ENCODE assay signal across 8 cellular contexts in the genomic region with DNA sequence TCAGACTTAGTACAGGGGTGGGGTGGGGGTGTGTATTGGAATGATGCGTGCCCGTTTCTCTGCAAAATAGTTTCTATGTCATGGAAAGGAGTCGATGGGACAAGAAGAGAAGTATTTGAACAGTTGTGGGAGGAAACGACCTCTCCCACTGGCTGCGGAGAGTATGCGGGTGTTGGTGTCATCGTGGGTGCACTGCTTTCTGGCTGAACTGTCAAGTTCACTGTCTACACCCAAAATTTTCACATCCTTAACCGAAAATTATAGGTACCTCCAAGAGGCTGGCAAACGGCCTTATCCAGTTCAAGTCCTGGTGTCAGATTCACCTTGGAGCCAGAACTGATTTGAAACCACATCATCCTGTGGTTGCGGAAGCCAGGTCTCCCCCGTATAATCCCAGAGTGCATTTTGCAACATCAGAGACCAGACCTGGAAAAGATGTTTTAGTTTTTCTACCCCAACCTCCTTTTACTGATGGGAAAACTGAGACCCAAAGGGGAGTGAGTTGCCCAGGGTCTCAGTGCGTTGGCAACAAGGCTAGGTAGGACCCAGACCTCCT. TPM values are rescaled to one million over a fixed set of nuclear protein-coding genes. Genes with fewer than 3 reads are reported as not detected.
DNase-seq lines count a peak whose midpoint lies in the region; ATAC-seq, FAIRE-seq and TF ChIP-seq lines count a peak whose summit lies in the region.

No MANE protein-coding gene starts in this region.

- POLR2A ChIA-PET in AG04450 (lab: Yijun Ruan, JAX): interaction anchor here (2.6 kb wide), 1 partner anchor 10 kb away, joined by 14 read pairs; the partner anchor contains the start of gene TNKS1BP1
- POLR2A ChIA-PET in activated naive CD8-positive, alpha-beta T cell treated with anti-CD3 and anti-CD28 coated beads, Interleukin-2, amount 10 ng/mL, durations not matched to agents 7 days and 5 days (lab: Charles Lee): interaction anchor here (0.9 to 4.7 kb wide), 6 partner anchors 11 to 194 kb away, joined by 3 to 80 read pairs (median 5); partner anchors contain the start of genes RTN4RL2, TIMM10 and TNKS1BP1
- POLR2A ChIA-PET in HepG2 (lab: Yijun Ruan, JAX): interaction anchor here (0.6 to 3.4 kb wide), 13 partner anchors 10 to 304 kb away, joined by 3 to 65 read pairs (median 3); partner anchors contain the start of genes SERPING1 and TNKS1BP1

- H3K9me3 ChIP-seq in AG04450 (ENCODE audit: control insufficient read depth, insufficient read depth, low read length): no peaks in the 10 kb centered on the region; the same call in 1 of the 2 replicates
- H3K9me3 ChIP-seq in HepG2 (ENCODE audit: low read length): no peaks in the 10 kb centered on the region
- H3K9me3 ChIP-seq in tibial artery: no peaks in the 10 kb centered on the region

- H3K79me2 ChIP-seq in HepG2 (ENCODE audit: insufficient read depth, low read length): peaks cover 32% of the 10 kb centered on the region

- H3K36me3 ChIP-seq in HepG2 (replicated peaks in 1 of 2; ENCODE audit: control insufficient read depth in 1 of 2, insufficient read depth in 2 of 2, low read length in 2 of 2): peaks cover 17 to 26% of the 10 kb centered on the region in 2 experiments
- H3K36me3 ChIP-seq in tibial artery: peaks cover 18 to 23% (median 20%) of the 10 kb centered on the region in 3 donors

- WGBS in HepG2 (ENCODE audit: low lambda C conversion rate): 30% methylated on average over 10 of the region's 12 CpGs

- intact Hi-C loops in HepG2 (cut with micrococcal nuclease; ENCODE audit: unreplicated experiment) (loop anchor here (5.0 kb wide), 1 partner anchor 44 kb away; no protein-coding TSS in a partner anchor), tibial artery (cut with DNase I; ENCODE audit: low total_unique reads) (loop anchor here (5.0 kb wide), 1 partner anchor 326 kb away; no protein-coding TSS in a partner anchor)

- no peak for TF ChIP-seq RAD21 in HepG2 (CRISPR knock-in tag; IDR thresholded peaks at IDR 0.05)

- H3K4me3 ChIP-seq in AG04450 (ENCODE audit: low read depth, low read length): peak overlapping the region; percentile 78
- H3K4me3 ChIP-seq in HepG2 (replicated peaks in 1 of 3; ENCODE audit: insufficient read depth in 1 of 3, low read depth in 2 of 3, low read length in 3 of 3): peak overlapping the region; percentile 61 to 85 (median 80)
- H3K4me3 ChIP-seq in tibial artery: peak overlapping the region; percentile 83 to 95

- in situ Hi-C loops in HepG2 (cut with HindIII; ENCODE audit: extremely low pct_ligation_motif_present, low pct_unique_long_range_greater_than_20kb): no loop called here

- no peaks in the 10 kb centered on the region for H3K9me3 Mint-ChIP-seq in activated naive CD8-positive, alpha-beta T cell treated with anti-CD3 and anti-CD28 coated beads, Interleukin-2, amount 10 ng/mL, durations not matched to agents 7 days and 5 days

- DNase-seq in AG04450 (ENCODE audit: low read depth, low spot score) (no peak), HepG2 (ENCODE audit: low spot score) (no peak), tibial artery (no peak), NCI-H524 treated with DMSO at 0.1 percent for 48 hours (lab: John Stamatoyannopoulos, UW) (no peak), inferior parietal cortex (ENCODE audit: extremely low spot score) (no peak), NCI-H345 treated with DMSO at 0.1 percent for 48 hours (lab: John Stamatoyannopoulos, UW; ENCODE audit: unreplicated experiment) (no peak)
- no peak for DNase-seq in activated naive CD8-positive, alpha-beta T cell treated with anti-CD3 and anti-CD28 coated beads, Interleukin-2, amount 10 ng/mL, durations not matched to agents 7 days and 5 days

- peak overlapping the region; percentile 97 for H3K27ac Mint-ChIP-seq in activated naive CD8-positive, alpha-beta T cell treated with anti-CD3 and anti-CD28 coated beads, Interleukin-2, amount 10 ng/mL, durations not matched to agents 7 days and 5 days

- no peak for FAIRE-seq in HepG2 (lab: Jason Lieb, UNC)

- H3K4me2 ChIP-seq in HepG2 (ENCODE audit: low read depth, low read length): peak overlapping the region; percentile 95

- peaks cover 17% of the 10 kb centered on the region for H3K36me3 Mint-ChIP-seq in activated naive CD8-positive, alpha-beta T cell treated with anti-CD3 and anti-CD28 coated beads, Interleukin-2, amount 10 ng/mL, durations not matched to agents 7 days and 5 days

- peak; percentile 1 for ATAC-seq in HG03066 (IDR thresholded peaks at IDR 0.05; ENCODE audit: low read depth, unreplicated experiment)
- ATAC-seq in activated naive CD8-positive, alpha-beta T cell treated with anti-CD3 and anti-CD28 coated beads, Interleukin-2, amount 10 ng/mL, durations not matched to agents 7 days and 5 days (ENCODE audit: low read depth): peak; percentile 25
- peak; percentile 7 for ATAC-seq in HepG2

- H3K27ac ChIP-seq in AG04450 (ENCODE audit: low read depth, low read length) (no peak overlapping the region), HepG2 (ENCODE audit: extremely low read length, insufficient read depth, low read length) (peak overlapping the region; percentile 50), tibial artery (peak overlapping the region; percentile 90 to 94)

- TF ChIP-seq CTCF in AG04450 (IDR thresholded peaks at IDR 0.05; ENCODE audit: low read depth, low read length) (no peak), HepG2 (CRISPR knock-in tag; IDR thresholded peaks at IDR 0.05) (no peak), tibial artery (IDR thresholded peaks at IDR 0.05) (no peak)

- H2AFZ ChIP-seq in HepG2 (ENCODE audit: low read length): peak overlapping the region; percentile 99

- no peak for TF ChIP-seq EP300 in HepG2 (IDR thresholded peaks at IDR 0.05; ENCODE audit: low read depth in 2 of 2, low read length in 2 of 2)
- TF ChIP-seq EP300 in HepG2 (CRISPR knock-in tag; IDR thresholded peaks at IDR 0.05; ENCODE audit: borderline replicate concordance): no peak

- peaks cover 22% of the 10 kb centered on the region for H3K27me3 ChIP-seq in AG04450 (ENCODE audit: control insufficient read depth, insufficient read depth, low read length)
- peaks cover 0 to 10% of the 10 kb centered on the region in 2 experiments; a peak in 2 of 5 replicates for H3K27me3 ChIP-seq in HepG2 (ENCODE audit: control insufficient read depth in 1 of 2, insufficient read depth in 2 of 2, low read length in 2 of 2)
- peaks cover 0 to 16% of the 10 kb centered on the region in 2 donors for H3K27me3 ChIP-seq in tibial artery

- CTCF ChIA-PET in AG04450 (lab: Charles Lee): interaction anchor here (1.0 to 2.3 kb wide), 5 partner anchors 10 to 191 kb away, joined by 3 to 7 read pairs (median 5); partner anchors contain the start of gene TNKS1BP1
- CTCF ChIA-PET in HepG2 (lab: Yijun Ruan, JAX; ENCODE audit: low intra/inter-chr PET ratio, low total read pairs): no interaction called here

- H4K20me1 ChIP-seq in HepG2 (ENCODE audit: insufficient read depth, low read length): no peaks in the 10 kb centered on the region

- H3K4me3 Mint-ChIP-seq in activated naive CD8-positive, alpha-beta T cell treated with anti-CD3 and anti-CD28 coated beads, Interleukin-2, amount 10 ng/mL, durations not matched to agents 7 days and 5 days: peak overlapping the region; percentile 86

- no peak for TF ChIP-seq POLR2A in HepG2 (IDR thresholded peaks at IDR 0.05; ENCODE audit: insufficient read depth in 1 of 2, low read depth in 2 of 2, low read length in 2 of 2)

- peaks cover 5% of the 10 kb centered on the region for H3K27me3 Mint-ChIP-seq in activated naive CD8-positive, alpha-beta T cell treated with anti-CD3 and anti-CD28 coated beads, Interleukin-2, amount 10 ng/mL, durations not matched to agents 7 days and 5 days

- peaks cover 44% of the 10 kb centered on the region for H3K4me1 ChIP-seq in HepG2 (ENCODE audit: insufficient read depth, low read length)
- peaks cover 0 to 17% (median 16%) of the 10 kb centered on the region in 4 donors for H3K4me1 ChIP-seq in tibial artery

- H3K4me1 Mint-ChIP-seq in activated naive CD8-positive, alpha-beta T cell treated with anti-CD3 and anti-CD28 coated beads, Interleukin-2, amount 10 ng/mL, durations not matched to agents 7 days and 5 days: peaks cover 33% of the 10 kb centered on the region

- peak overlapping the region; percentile 77 for H3K9ac ChIP-seq in HepG2 (ENCODE audit: insufficient read depth, low read depth, low read length)

- TSS peak; percentile 85 for BruUV-seq in HepG2 (replicated peaks; lab: Mats Ljungman, UMichigan)

RNA-seq across cellular contexts. Expression of gene SSRP1, which starts 0.5 kb away (rescaled TPM):
- 111 and 113 TPM in 2 replicates for polyA plus RNA-seq in AG04450 (2011; rRNA removed)
- 115 and 126 TPM in 2 replicates for polyA minus RNA-seq in AG04450 (2011; rRNA and poly(A)+ RNA removed)
- 100 to 1,000 TPM; 127 to 130 TPM for total RNA-seq in activated naive CD8-positive, alpha-beta T cell treated with anti-CD3 and anti-CD28 coated beads, Interleukin-2, amount 10 ng/mL, durations not matched to agents 7 days and 5 days
- total RNA-seq in HepG2 (2016; rRNA removed; fragmentation: Illumina TruSeq; extraction: Trizol): 129 and 175 TPM in 2 replicates
- 39.5 and 48.1 TPM in 2 replicates for total RNA-seq in HepG2 (2016; cell fraction: cytosol; rRNA removed; fragmentation: Illumina TruSeq; extraction: Trizol; ENCODE audit: low read depth)
- 132 and 160 TPM in 2 replicates for total RNA-seq in HepG2 (2016; cell fraction: insoluble cytoplasmic fraction; rRNA removed; fragmentation: Illumina TruSeq; extraction: Trizol)
- total RNA-seq in HepG2 (2016; cell fraction: membrane; rRNA removed; fragmentation: Illumina TruSeq; extraction: Trizol): 80.0 and 85.8 TPM in 2 replicates
- total RNA-seq in HepG2 (2016; cell fraction: nucleus; rRNA removed; fragmentation: Illumina TruSeq; extraction: Trizol): 62.2 and 67.3 TPM in 2 replicates
- 86.4 and 93.6 TPM in 2 replicates for polyA plus RNA-seq in HepG2 (2011; rRNA removed)
- 92.2 and 107 TPM in 2 replicates for polyA plus RNA-seq in HepG2 (2011; cell fraction: cytosol; rRNA removed)
- 43.4 and 45.7 TPM in 2 replicates for polyA plus RNA-seq in HepG2 (2011; cell fraction: nucleus; rRNA removed)
- polyA plus RNA-seq in HepG2 (2012): 66.6 and 80.8 TPM in 2 replicates
- polyA plus RNA-seq in HepG2 (2016; cell fraction: cytosol; fragmentation: Illumina TruSeq; extraction: Trizol; ENCODE audit: low read depth): 42.7 and 45.8 TPM in 2 replicates
- polyA plus RNA-seq in HepG2 (2016; cell fraction: insoluble cytoplasmic fraction; fragmentation: Illumina TruSeq; extraction: Trizol; ENCODE audit: low read depth): 210 and 213 TPM in 2 replicates
- polyA plus RNA-seq in HepG2 (2016; cell fraction: membrane; fragmentation: Illumina TruSeq; extraction: Trizol; ENCODE audit: low read depth): 68.1 and 80.7 TPM in 2 replicates
- 109 and 126 TPM in 2 replicates for polyA plus RNA-seq in HepG2 (2016; cell fraction: nucleus; fragmentation: Illumina TruSeq; extraction: Trizol; ENCODE audit: insufficient read depth, low read depth)
- polyA minus RNA-seq in HepG2 (2011; rRNA and poly(A)+ RNA removed; ENCODE audit: low replicate concordance): 177 and 420 TPM in 2 replicates
- polyA minus RNA-seq in HepG2 (2011; cell fraction: cytosol; rRNA and poly(A)+ RNA removed): 65.8 and 69.2 TPM in 2 replicates
- 20.9 and 25.1 TPM in 2 replicates for polyA minus RNA-seq in HepG2 (2011; cell fraction: nucleus; rRNA and poly(A)+ RNA removed)

RNA-seq across cellular contexts. Expression of gene P2RX3, which starts 2.0 kb away (rescaled TPM):
- not detected in 2 replicates for polyA plus RNA-seq in AG04450 (2011; rRNA removed)
- not detected in 2 replicates for polyA minus RNA-seq in AG04450 (2011; rRNA and poly(A)+ RNA removed)
- not detected for total RNA-seq in activated naive CD8-positive, alpha-beta T cell treated with anti-CD3 and anti-CD28 coated beads, Interleukin-2, amount 10 ng/mL, durations not matched to agents 7 days and 5 days
- not detected in 2 replicates for total RNA-seq in HepG2 (2016; rRNA removed; fragmentation: Illumina TruSeq; extraction: Trizol)
- not detected in 2 replicates for total RNA-seq in HepG2 (2016; cell fraction: cytosol; rRNA removed; fragmentation: Illumina TruSeq; extraction: Trizol; ENCODE audit: low read depth)
- total RNA-seq in HepG2 (2016; cell fraction: insoluble cytoplasmic fraction; rRNA removed; fragmentation: Illumina TruSeq; extraction: Trizol): not detected in 2 replicates
- total RNA-seq in HepG2 (2016; cell fraction: membrane; rRNA removed; fragmentation: Illumina TruSeq; extraction: Trizol): not detected in 2 replicates
- not detected in 2 replicates for total RNA-seq in HepG2 (2016; cell fraction: nucleus; rRNA removed; fragmentation: Illumina TruSeq; extraction: Trizol)
- 0.08 and 0.20 TPM in 2 replicates for polyA plus RNA-seq in HepG2 (2011; rRNA removed)
- polyA plus RNA-seq in HepG2 (2011; cell fraction: cytosol; rRNA removed): 0.05 and 0.13 TPM in 2 replicates
- polyA plus RNA-seq in HepG2 (2011; cell fraction: nucleus; rRNA removed): 0.31 and 0.35 TPM in 2 replicates
- polyA plus RNA-seq in HepG2 (2012): 0.13 TPM in 1 of 2 replicates, not detected in the other
- polyA plus RNA-seq in HepG2 (2016; cell fraction: cytosol; fragmentation: Illumina TruSeq; extraction: Trizol; ENCODE audit: low read depth): not detected in 2 replicates
- not detected in 2 replicates for polyA plus RNA-seq in HepG2 (2016; cell fraction: insoluble cytoplasmic fraction; fragmentation: Illumina TruSeq; extraction: Trizol; ENCODE audit: low read depth)
- not detected in 2 replicates for polyA plus RNA-seq in HepG2 (2016; cell fraction: membrane; fragmentation: Illumina TruSeq; extraction: Trizol; ENCODE audit: low read depth)
- polyA plus RNA-seq in HepG2 (2016; cell fraction: nucleus; fragmentation: Illumina TruSeq; extraction: Trizol; ENCODE audit: insufficient read depth, low read depth): not detected in 2 replicates
- 0.21 TPM in 1 of 2 replicates, not detected in the other for polyA minus RNA-seq in HepG2 (2011; rRNA and poly(A)+ RNA removed; ENCODE audit: low replicate concordance)
- polyA minus RNA-seq in HepG2 (2011; cell fraction: cytosol; rRNA and poly(A)+ RNA removed): not detected in 2 replicates
- polyA minus RNA-seq in HepG2 (2011; cell fraction: nucleus; rRNA and poly(A)+ RNA removed): 0.26 TPM in 1 of 2 replicates, not detected in the other

RNA-seq across cellular contexts. Expression of gene TNKS1BP1, which starts 11.4 kb away (rescaled TPM):
- polyA plus RNA-seq in AG04450 (2011; rRNA removed): 59.4 and 63.8 TPM in 2 replicates
- polyA minus RNA-seq in AG04450 (2011; rRNA and poly(A)+ RNA removed): 76.8 and 78.0 TPM in 2 replicates
- total RNA-seq in activated naive CD8-positive, alpha-beta T cell treated with anti-CD3 and anti-CD28 coated beads, Interleukin-2, amount 10 ng/mL, durations not matched to agents 7 days and 5 days: 10 to 100 TPM; 15.7 to 18.0 TPM
- 12.2 and 13.7 TPM in 2 replicates for total RNA-seq in HepG2 (2016; rRNA removed; fragmentation: Illumina TruSeq; extraction: Trizol)
- 1.2 and 1.4 TPM in 2 replicates for total RNA-seq in HepG2 (2016; cell fraction: cytosol; rRNA removed; fragmentation: Illumina TruSeq; extraction: Trizol; ENCODE audit: low read depth)
- total RNA-seq in HepG2 (2016; cell fraction: insoluble cytoplasmic fraction; rRNA removed; fragmentation: Illumina TruSeq; extraction: Trizol): 9.9 and 16.7 TPM in 2 replicates
- total RNA-seq in HepG2 (2016; cell fraction: membrane; rRNA removed; fragmentation: Illumina TruSeq; extraction: Trizol): 1.9 and 3.6 TPM in 2 replicates
- total RNA-seq in HepG2 (2016; cell fraction: nucleus; rRNA removed; fragmentation: Illumina TruSeq; extraction: Trizol): 19.5 and 21.4 TPM in 2 replicates
- polyA plus RNA-seq in HepG2 (2011; rRNA removed): 15.0 and 15.5 TPM in 2 replicates
- 6.7 and 7.0 TPM in 2 replicates for polyA plus RNA-seq in HepG2 (2011; cell fraction: cytosol; rRNA removed)
- 64.2 and 69.6 TPM in 2 replicates for polyA plus RNA-seq in HepG2 (2011; cell fraction: nucleus; rRNA removed)
- polyA plus RNA-seq in HepG2 (2012): 17.3 and 21.8 TPM in 2 replicates
- 0.26 and 1.5 TPM in 2 replicates for polyA plus RNA-seq in HepG2 (2016; cell fraction: cytosol; fragmentation: Illumina TruSeq; extraction: Trizol; ENCODE audit: low read depth)
- polyA plus RNA-seq in HepG2 (2016; cell fraction: insoluble cytoplasmic fraction; fragmentation: Illumina TruSeq; extraction: Trizol; ENCODE audit: low read depth): 13.8 and 16.2 TPM in 2 replicates
- 2.1 and 3.5 TPM in 2 replicates for polyA plus RNA-seq in HepG2 (2016; cell fraction: membrane; fragmentation: Illumina TruSeq; extraction: Trizol; ENCODE audit: low read depth)
- 46.6 and 51.1 TPM in 2 replicates for polyA plus RNA-seq in HepG2 (2016; cell fraction: nucleus; fragmentation: Illumina TruSeq; extraction: Trizol; ENCODE audit: insufficient read depth, low read depth)
- polyA minus RNA-seq in HepG2 (2011; rRNA and poly(A)+ RNA removed; ENCODE audit: low replicate concordance): 33.6 and 51.4 TPM in 2 replicates
- polyA minus RNA-seq in HepG2 (2011; cell fraction: cytosol; rRNA and poly(A)+ RNA removed): 7.7 and 9.8 TPM in 2 replicates
- polyA minus RNA-seq in HepG2 (2011; cell fraction: nucleus; rRNA and poly(A)+ RNA removed): 22.8 and 23.6 TPM in 2 replicates

RNA-seq across cellular contexts. Expression of gene PRG3, which starts 44.8 kb away (rescaled TPM):
- polyA plus RNA-seq in AG04450 (2011; rRNA removed) (not detected in 2 replicates), HepG2 (2011; rRNA removed) (not detected in 2 replicates)
- not detected in 2 replicates for polyA minus RNA-seq in AG04450 (2011; rRNA and poly(A)+ RNA removed)
- not detected for total RNA-seq in activated naive CD8-positive, alpha-beta T cell treated with anti-CD3 and anti-CD28 coated beads, Interleukin-2, amount 10 ng/mL, durations not matched to agents 7 days and 5 days
- total RNA-seq in HepG2 (2016; rRNA removed; fragmentation: Illumina TruSeq; extraction: Trizol): not detected in 2 replicates
- not detected in 2 replicates for total RNA-seq in HepG2 (2016; cell fraction: cytosol; rRNA removed; fragmentation: Illumina TruSeq; extraction: Trizol; ENCODE audit: low read depth)
- not detected in 2 replicates for total RNA-seq in HepG2 (2016; cell fraction: insoluble cytoplasmic fraction; rRNA removed; fragmentation: Illumina TruSeq; extraction: Trizol)
- total RNA-seq in HepG2 (2016; cell fraction: membrane; rRNA removed; fragmentation: Illumina TruSeq; extraction: Trizol): not detected in 2 replicates
- total RNA-seq in HepG2 (2016; cell fraction: nucleus; rRNA removed; fragmentation: Illumina TruSeq; extraction: Trizol): not detected in 2 replicates
- polyA plus RNA-seq in HepG2 (2011; cell fraction: cytosol; rRNA removed): not detected in 2 replicates
- polyA plus RNA-seq in HepG2 (2011; cell fraction: nucleus; rRNA removed): not detected in 2 replicates
- not detected in 2 replicates for polyA plus RNA-seq in HepG2 (2012)
- polyA plus RNA-seq in HepG2 (2016; cell fraction: cytosol; fragmentation: Illumina TruSeq; extraction: Trizol; ENCODE audit: low read depth): not detected in 2 replicates
- not detected in 2 replicates for polyA plus RNA-seq in HepG2 (2016; cell fraction: insoluble cytoplasmic fraction; fragmentation: Illumina TruSeq; extraction: Trizol; ENCODE audit: low read depth)
- not detected in 2 replicates for polyA plus RNA-seq in HepG2 (2016; cell fraction: membrane; fragmentation: Illumina TruSeq; extraction: Trizol; ENCODE audit: low read depth)
- not detected in 2 replicates for polyA plus RNA-seq in HepG2 (2016; cell fraction: nucleus; fragmentation: Illumina TruSeq; extraction: Trizol; ENCODE audit: insufficient read depth, low read depth)
- polyA minus RNA-seq in HepG2 (2011; rRNA and poly(A)+ RNA removed; ENCODE audit: low replicate concordance): not detected in 2 replicates
- not detected in 2 replicates for polyA minus RNA-seq in HepG2 (2011; cell fraction: cytosol; rRNA and poly(A)+ RNA removed)
- polyA minus RNA-seq in HepG2 (2011; cell fraction: nucleus; rRNA and poly(A)+ RNA removed): not detected in 2 replicates

RNA-seq across cellular contexts. Expression of gene PRG2, which starts 54.3 kb away (rescaled TPM):
- polyA plus RNA-seq in AG04450 (2011; rRNA removed) (not detected in 2 replicates), HepG2 (2011; rRNA removed) (not detected in 2 replicates)
- not detected in 2 replicates for polyA minus RNA-seq in AG04450 (2011; rRNA and poly(A)+ RNA removed)
- under 1 TPM in 1 of 2 experiments, not detected in 1; 0.25 TPM for total RNA-seq in activated naive CD8-positive, alpha-beta T cell treated with anti-CD3 and anti-CD28 coated beads, Interleukin-2, amount 10 ng/mL, durations not matched to agents 7 days and 5 days
- total RNA-seq in HepG2 (2016; rRNA removed; fragmentation: Illumina TruSeq; extraction: Trizol): not detected in 2 replicates
- total RNA-seq in HepG2 (2016; cell fraction: cytosol; rRNA removed; fragmentation: Illumina TruSeq; extraction: Trizol; ENCODE audit: low read depth): not detected in 2 replicates
- not detected in 2 replicates for total RNA-seq in HepG2 (2016; cell fraction: insoluble cytoplasmic fraction; rRNA removed; fragmentation: Illumina TruSeq; extraction: Trizol)
- total RNA-seq in HepG2 (2016; cell fraction: membrane; rRNA removed; fragmentation: Illumina TruSeq; extraction: Trizol): not detected in 2 replicates
- not detected in 2 replicates for total RNA-seq in HepG2 (2016; cell fraction: nucleus; rRNA removed; fragmentation: Illumina TruSeq; extraction: Trizol)
- 0.05 TPM in 1 of 2 replicates, not detected in the other for polyA plus RNA-seq in HepG2 (2011; cell fraction: cytosol; rRNA removed)
- not detected in 2 replicates for polyA plus RNA-seq in HepG2 (2011; cell fraction: nucleus; rRNA removed)
- polyA plus RNA-seq in HepG2 (2012): not detected in 2 replicates
- polyA plus RNA-seq in HepG2 (2016; cell fraction: cytosol; fragmentation: Illumina TruSeq; extraction: Trizol; ENCODE audit: low read depth): not detected in 2 replicates
- not detected in 2 replicates for polyA plus RNA-seq in HepG2 (2016; cell fraction: insoluble cytoplasmic fraction; fragmentation: Illumina TruSeq; extraction: Trizol; ENCODE audit: low read depth)
- polyA plus RNA-seq in HepG2 (2016; cell fraction: membrane; fragmentation: Illumina TruSeq; extraction: Trizol; ENCODE audit: low read depth): not detected in 2 replicates
- not detected in 2 replicates for polyA plus RNA-seq in HepG2 (2016; cell fraction: nucleus; fragmentation: Illumina TruSeq; extraction: Trizol; ENCODE audit: insufficient read depth, low read depth)
- not detected in 2 replicates for polyA minus RNA-seq in HepG2 (2011; rRNA and poly(A)+ RNA removed; ENCODE audit: low replicate concordance)
- not detected in 2 replicates for polyA minus RNA-seq in HepG2 (2011; cell fraction: cytosol; rRNA and poly(A)+ RNA removed)
- polyA minus RNA-seq in HepG2 (2011; cell fraction: nucleus; rRNA and poly(A)+ RNA removed): not detected in 2 replicates
